Comparison of ENCODE assay signal across 9 cellular contexts in genomic region chr1:25021586-25022215, GRCh38.
DNase-seq lines count a peak whose midpoint lies in the region; ATAC-seq and FAIRE-seq lines count a peak whose summit lies in the region.
"Had no signal": no experiment of that assay in that cellular context is flagged by ENCODE, and none has a peak within 500 bp of the region (broad histone marks: within the 10 kb centered on the region; RNA-seq: fewer than 3 reads in every experiment).

No MANE protein-coding gene starts in this region.

- CTCF ChIA-PET in activated CD8-positive, alpha-beta T cell treated with anti-CD3 and anti-CD28 coated beads, Interleukin-2, amount 10 ng/mL, durations not matched to agents 7 days and 5 days (lab: Charles Lee): interaction anchor here (0.8 to 3.1 kb wide), 14 partner anchors 10 to 89 kb away, joined by 4 to 29 read pairs (median 11); no protein-coding TSS in a partner anchor

- peak overlapping the region; percentile 88 for H3K27ac Mint-ChIP-seq in activated CD8-positive, alpha-beta T cell treated with anti-CD3 and anti-CD28 coated beads, Interleukin-2, amount 10 ng/mL, durations not matched to agents 7 days and 5 days
- peak overlapping the region; percentile 97 for H3K27ac Mint-ChIP-seq in memory B cell

- H3K4me3 ChIP-seq in BLaER1 treated with 17β-estradiol and CSF1 and Interleukin-3, amounts not matched to agents 10 nM and 100 nM: no peak overlapping the region

- no peaks in the 10 kb centered on the region for H3K9me3 Mint-ChIP-seq in activated CD8-positive, alpha-beta T cell treated with anti-CD3 and anti-CD28 coated beads, Interleukin-2, amount 10 ng/mL, durations not matched to agents 7 days and 5 days (ENCODE audit: insufficient read depth)
- no peaks in the 10 kb centered on the region for H3K9me3 Mint-ChIP-seq in memory B cell

- peaks cover 2% of the 10 kb centered on the region for H3K36me3 Mint-ChIP-seq in activated CD8-positive, alpha-beta T cell treated with anti-CD3 and anti-CD28 coated beads, Interleukin-2, amount 10 ng/mL, durations not matched to agents 7 days and 5 days (ENCODE audit: low read depth)
- H3K36me3 Mint-ChIP-seq in memory B cell: no peaks in the 10 kb centered on the region

- H3K4me3 Mint-ChIP-seq in activated CD8-positive, alpha-beta T cell treated with anti-CD3 and anti-CD28 coated beads, Interleukin-2, amount 10 ng/mL, durations not matched to agents 7 days and 5 days: no peak overlapping the region
- no peak overlapping the region for H3K4me3 Mint-ChIP-seq in memory B cell

- peaks cover 0 to 12% (median 0%) of the 10 kb centered on the region in 11 experiments; a peak in 1 of 22 replicates for H3K27me3 ChIP-seq in BLaER1 treated with 17β-estradiol and CSF1 and Interleukin-3, amounts not matched to agents 10 nM and 100 nM

- DNase-seq in HTR-8/SVneo (ENCODE audit: insufficient read length, low spot score): no peak
- DNase-seq in activated CD8-positive, alpha-beta T cell treated with anti-CD3 and anti-CD28 coated beads, Interleukin-2, amount 10 ng/mL, durations not matched to agents 7 days and 5 days: no peak
- no peak for DNase-seq in memory B cell (ENCODE audit: low spot score in 2 of 2)
- no peak for DNase-seq in superior temporal gyrus (ENCODE audit: extremely low spot score)
- no peak for DNase-seq in NOMO-1 treated with DMSO at 0.1 percent for 48 hours (lab: John Stamatoyannopoulos, UW; ENCODE audit: unreplicated experiment)
- DNase-seq in NOMO-1 (lab: John Stamatoyannopoulos, UW; ENCODE audit: unreplicated experiment in 2 of 2): no peak
- DNase-seq: erythroblast had no signal

- peak; percentile 38 for FAIRE-seq in HTR-8/SVneo (lab: Jason Lieb, UNC)

- POLR2A ChIA-PET in activated CD8-positive, alpha-beta T cell treated with anti-CD3 and anti-CD28 coated beads, Interleukin-2, amount 10 ng/mL, durations not matched to agents 7 days and 5 days (lab: Charles Lee): interaction anchor here (0.7 to 2.7 kb wide), 24 partner anchors 11 to 226 kb away, joined by 3 to 50 read pairs (median 6); partner anchors contain the start of gene RSRP1

- H3K9me3 ChIP-seq in BLaER1 treated with 17β-estradiol and CSF1 and Interleukin-3, amounts not matched to agents 10 nM and 100 nM (replicated peaks in 1 of 11): no peaks in the 10 kb centered on the region

- peak overlapping the region; percentile 4 to 72 (median 47); a peak in 16 of 22 replicates for H3K4me2 ChIP-seq in BLaER1 treated with 17β-estradiol and CSF1 and Interleukin-3, amounts not matched to agents 10 nM and 100 nM

- H3K9ac ChIP-seq in BLaER1 treated with 17β-estradiol and CSF1 and Interleukin-3, amounts not matched to agents 10 nM and 100 nM: peak overlapping the region in 2 of 11 experiments; percentile 38; a peak in 1 of 22 replicates

- peaks cover 39 to 96% (median 76%) of the 10 kb centered on the region in 10 experiments for H3K4me1 ChIP-seq in BLaER1 treated with 17β-estradiol and CSF1 and Interleukin-3, amounts not matched to agents 10 nM and 100 nM

- peaks cover 94% of the 10 kb centered on the region for H3K4me1 Mint-ChIP-seq in activated CD8-positive, alpha-beta T cell treated with anti-CD3 and anti-CD28 coated beads, Interleukin-2, amount 10 ng/mL, durations not matched to agents 7 days and 5 days (ENCODE audit: low read depth)
- peaks cover 48% of the 10 kb centered on the region for H3K4me1 Mint-ChIP-seq in memory B cell

- H3K36me3 ChIP-seq in BLaER1 treated with 17β-estradiol and CSF1 and Interleukin-3, amounts not matched to agents 10 nM and 100 nM: no peaks in the 10 kb centered on the region

- ATAC-seq in activated CD8-positive, alpha-beta T cell treated with anti-CD3 and anti-CD28 coated beads, Interleukin-2, amount 10 ng/mL, durations not matched to agents 7 days and 5 days: no peak
- ATAC-seq in memory B cell (ENCODE audit: low read depth) (no peak), HG03135 (IDR thresholded peaks at IDR 0.05; ENCODE audit: unreplicated experiment) (no peak)

- H3K27me3 Mint-ChIP-seq in activated CD8-positive, alpha-beta T cell treated with anti-CD3 and anti-CD28 coated beads, Interleukin-2, amount 10 ng/mL, durations not matched to agents 7 days and 5 days (ENCODE audit: low read depth): no peaks in the 10 kb centered on the region
- no peaks in the 10 kb centered on the region for H3K27me3 Mint-ChIP-seq in memory B cell

- peak overlapping the region in 5 of 11 experiments; percentile 10 to 49 (median 17); a peak in 7 of 22 replicates for H3K27ac ChIP-seq in BLaER1 treated with 17β-estradiol and CSF1 and Interleukin-3, amounts not matched to agents 10 nM and 100 nM

- peaks cover 0 to 13% (median 0%) of the 10 kb centered on the region in 11 experiments; a peak in 7 of 22 replicates for H4K20me1 ChIP-seq in BLaER1 treated with 17β-estradiol and CSF1 and Interleukin-3, amounts not matched to agents 10 nM and 100 nM
